Comparison of ENCODE assay signal across 9 cellular contexts in the genomic region with DNA sequence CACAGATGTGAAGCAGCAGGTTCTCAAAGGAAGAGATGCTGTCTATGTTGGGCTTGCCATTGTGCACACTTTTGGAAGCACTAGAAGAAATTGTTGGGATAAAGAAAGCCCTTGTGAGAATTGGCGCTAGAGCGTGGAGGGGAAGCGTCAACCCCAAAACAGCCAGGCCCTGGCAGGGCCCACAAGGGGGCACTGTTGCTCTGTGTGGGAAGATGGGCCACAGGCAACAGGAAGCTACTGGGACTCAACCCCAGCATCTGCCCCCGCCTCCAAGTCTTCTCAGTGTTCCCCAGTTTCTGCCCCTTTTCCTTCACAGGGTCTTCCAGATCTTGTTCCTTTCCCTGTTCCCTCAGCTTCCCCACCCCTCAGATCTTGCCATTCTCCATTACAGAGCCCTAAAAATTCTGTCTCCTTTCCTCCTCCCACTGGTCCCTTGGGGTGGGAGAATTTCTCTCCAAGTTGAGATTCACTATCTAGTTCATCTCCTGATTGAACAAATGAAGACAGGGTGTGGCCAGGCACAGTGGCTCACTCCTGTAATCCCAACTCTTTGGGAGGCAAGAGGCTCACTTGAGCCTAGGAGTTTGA.
DNase-seq lines count a peak whose midpoint lies in the region; ATAC-seq and TF ChIP-seq lines count a peak whose summit lies in the region.
"Had no signal": no experiment of that assay in that cellular context is flagged by ENCODE, and none has a peak within 500 bp of the region (broad histone marks: within the 10 kb centered on the region; RNA-seq: fewer than 3 reads in every experiment).

No MANE protein-coding gene starts in this region.

- no peaks in the 10 kb centered on the region for H3K9me3 ChIP-seq in NT2/D1 (ENCODE audit: insufficient read depth, low read length)
- H3K9me3 ChIP-seq in neural progenitor cell (ENCODE audit: low read depth) = no peaks in the 10 kb centered on the region
- H3K9me3 ChIP-seq in tibial artery = no peaks in the 10 kb centered on the region

- H3F3A ChIP-seq in neural progenitor cell (ENCODE audit: low read depth) = no peaks in the 10 kb centered on the region

- no peaks in the 10 kb centered on the region for H4K20me1 ChIP-seq in neural progenitor cell (ENCODE audit: low read depth)
- H4K20me1 ChIP-seq: BLaER1 treated with 17β-estradiol and CSF1 and Interleukin-3, amounts not matched to agents 10 nM and 100 nM had no signal

- H3K36me3 Mint-ChIP-seq in neural progenitor cell = no peaks in the 10 kb centered on the region

- ATAC-seq in HG02642 (IDR thresholded peaks at IDR 0.05; ENCODE audit: poor library complexity, unreplicated experiment) = peak; percentile 71

- H3K9ac ChIP-seq in NT2/D1 (ENCODE audit: insufficient read length, low read depth) = no peak overlapping the region
- H3K9ac ChIP-seq in neural progenitor cell = no peak overlapping the region
- H3K9ac ChIP-seq: BLaER1 treated with 17β-estradiol and CSF1 and Interleukin-3, amounts not matched to agents 10 nM and 100 nM had no signal

- H3K36me3 ChIP-seq in NT2/D1 (ENCODE audit: insufficient read depth, insufficient read length, low read length) (no peaks in the 10 kb centered on the region), neural progenitor cell (no peaks in the 10 kb centered on the region), tibial artery (no peaks in the 10 kb centered on the region)
- H3K36me3 ChIP-seq: BLaER1 treated with 17β-estradiol and CSF1 and Interleukin-3, amounts not matched to agents 10 nM and 100 nM had no signal

- no peaks in the 10 kb centered on the region for H3K4me1 ChIP-seq in NT2/D1 (ENCODE audit: insufficient read depth, insufficient read length)
- no peaks in the 10 kb centered on the region for H3K4me1 ChIP-seq in neural progenitor cell
- no peaks in the 10 kb centered on the region for H3K4me1 ChIP-seq in tibial artery
- H3K4me1 ChIP-seq: BLaER1 treated with 17β-estradiol and CSF1 and Interleukin-3, amounts not matched to agents 10 nM and 100 nM had no signal

- H2AFZ ChIP-seq in neural progenitor cell (replicated peaks) = no peak overlapping the region

- H3K27me3 Mint-ChIP-seq in neural progenitor cell (ENCODE audit: insufficient read depth, low read depth) = peaks cover 5% of the 10 kb centered on the region

- DNase-seq in NCI-H1105 (lab: John Stamatoyannopoulos, UW) (peak; percentile 4), NCI-H1105 treated with DMSO at 0.1 percent for 48 hours (lab: John Stamatoyannopoulos, UW) (no peak), NT2/D1 (ENCODE audit: low read depth, low spot score) (peak; percentile 59), activated T-cell treated with anti-CD3 and anti-CD28 coated beads for 1 hour (ENCODE audit: low read depth) (peak; percentile 43), fibroblast of gingiva (ENCODE audit: low read depth) (peak; percentile 23), neural progenitor cell (ENCODE audit: low spot score) (peak; percentile 76), tibial artery (peak; percentile 58 to 71)

- peaks cover 8% of the 10 kb centered on the region for H3K9me3 Mint-ChIP-seq in neural progenitor cell

- H3K4me1 Mint-ChIP-seq in neural progenitor cell = no peaks in the 10 kb centered on the region

- no peak overlapping the region for H3K4me3 ChIP-seq in NT2/D1 (ENCODE audit: insufficient read length, low read depth)
- H3K4me3 ChIP-seq in neural progenitor cell = no peak overlapping the region
- H3K4me3 ChIP-seq in tibial artery = no peak overlapping the region
- H3K4me3 ChIP-seq: BLaER1 treated with 17β-estradiol and CSF1 and Interleukin-3, amounts not matched to agents 10 nM and 100 nM had no signal

- peak; percentile 70 for TF ChIP-seq CTCF in neural progenitor cell (IDR thresholded peaks at IDR 0.05)
- peak; percentile 27 to 36 for TF ChIP-seq CTCF in tibial artery (IDR thresholded peaks at IDR 0.05)

- H3K27me3 ChIP-seq in NT2/D1 (ENCODE audit: insufficient read depth, insufficient read length) = peaks cover 7% of the 10 kb centered on the region
- H3K27me3 ChIP-seq in neural progenitor cell = no peaks in the 10 kb centered on the region
- H3K27me3 ChIP-seq in tibial artery = no peaks in the 10 kb centered on the region

- intact Hi-C loops in tibial artery (cut with DNase I; ENCODE audit: low total_unique reads) = no loop called here

- H3K27ac Mint-ChIP-seq in neural progenitor cell = no peak overlapping the region

- no peak overlapping the region for H3K4me3 Mint-ChIP-seq in neural progenitor cell

- H3K79me2 ChIP-seq in neural progenitor cell (ENCODE audit: low read depth) = no peaks in the 10 kb centered on the region

- no peak overlapping the region for H3K27ac ChIP-seq in neural progenitor cell
- no peak overlapping the region for H3K27ac ChIP-seq in tibial artery
- H3K27ac ChIP-seq: BLaER1 treated with 17β-estradiol and CSF1 and Interleukin-3, amounts not matched to agents 10 nM and 100 nM had no signal

- no peak overlapping the region for H3K4me2 ChIP-seq in neural progenitor cell
- H3K4me2 ChIP-seq: BLaER1 treated with 17β-estradiol and CSF1 and Interleukin-3, amounts not matched to agents 10 nM and 100 nM had no signal
